In genomic region chr15:70090436-70091291, GRCh38 we compare ENCODE assay signal across 18 cellular contexts. TPM values are rescaled to one million over a fixed set of nuclear protein-coding genes. Genes with fewer than 3 reads are reported as not detected.
DNase-seq lines count a peak whose midpoint lies in the region; ATAC-seq and TF ChIP-seq lines count a peak whose summit lies in the region.
"Had no signal": no experiment of that assay in that cellular context is flagged by ENCODE, and none has a peak within 500 bp of the region (broad histone marks: within the 10 kb centered on the region; RNA-seq: fewer than 3 reads in every experiment).

No MANE protein-coding gene starts in this region.

- H3K9ac ChIP-seq in mesendoderm (ENCODE audit: low read length): no peak overlapping the region
- H3K9ac ChIP-seq in SK-N-SH: no peak overlapping the region

- POLR2A ChIA-PET in SK-N-SH (lab: Yijun Ruan, JAX): no interaction called here
- POLR2A ChIA-PET in naive thymus-derived CD8-positive, alpha-beta T cell (lab: Charles Lee): interaction anchor here (1.8 kb wide), 1 partner anchor 10 kb away, joined by 4 read pairs; no protein-coding TSS in a partner anchor

- no peak overlapping the region for H2AFZ ChIP-seq in SK-N-SH (ENCODE audit: low read depth)

- no peak overlapping the region for H3K23ac ChIP-seq in mesendoderm (ENCODE audit: low read length)

- H3K27ac Mint-ChIP-seq in stimulated activated naive CD8-positive, alpha-beta T cell treated with anti-CD3 and anti-CD28 coated beads, Interleukin-15, amount 100 ng/mL, for 72 hours: no peak overlapping the region
- H3K27ac Mint-ChIP-seq in activated T-helper 1 cell treated with anti-CD3 and anti-CD28 coated beads, Interleukin-12 subunit alpha, Interleukin-12 subunit beta, Interleukin-2, Interleukin-4 antibody, amounts not matched to agents 30 ng/mL and 10 ng/mL and 1 ng/mL, durations not matched to agents 14 hours and 24 hours and 36 hours: no peak overlapping the region
- H3K27ac Mint-ChIP-seq in activated naive CD8-positive, alpha-beta T cell treated with anti-CD3 and anti-CD28 coated beads, Interleukin-2, amount 50 U/mL, for 24 hours: no peak overlapping the region
- H3K27ac Mint-ChIP-seq in naive thymus-derived CD8-positive, alpha-beta T cell: peak overlapping the region in 2 of 10 donors; percentile 48 to 70

- H3K4me3 ChIP-seq in mesendoderm (ENCODE audit: low read length) (no peak overlapping the region), SK-N-SH (ENCODE audit: low read depth in 2 of 2, low read length in 1 of 2) (no peak overlapping the region; a peak in 1 of 4 replicates)
- H3K4me3 ChIP-seq: body of pancreas, left lung, right atrium auricular region, tibial artery had no signal

- no peak overlapping the region for H2AK5ac ChIP-seq in mesendoderm (ENCODE audit: low read length)

- no peak overlapping the region for H4K5ac ChIP-seq in mesendoderm (ENCODE audit: low read length)

- H3K79me2 ChIP-seq in mesendoderm (ENCODE audit: control insufficient read depth, insufficient read depth, low read length): peaks cover 84% of the 10 kb centered on the region
- peaks cover 33% of the 10 kb centered on the region for H3K79me2 ChIP-seq in SK-N-SH (ENCODE audit: insufficient read depth)

- peaks cover 27% of the 10 kb centered on the region for H3K79me1 ChIP-seq in mesendoderm (ENCODE audit: low read length)

- H3K9me3 Mint-ChIP-seq in stimulated activated naive CD8-positive, alpha-beta T cell treated with anti-CD3 and anti-CD28 coated beads, Interleukin-15, amount 100 ng/mL, for 72 hours: no peaks in the 10 kb centered on the region
- no peaks in the 10 kb centered on the region for H3K9me3 Mint-ChIP-seq in activated T-helper 1 cell treated with anti-CD3 and anti-CD28 coated beads, Interleukin-12 subunit alpha, Interleukin-12 subunit beta, Interleukin-2, Interleukin-4 antibody, amounts not matched to agents 30 ng/mL and 10 ng/mL and 1 ng/mL, durations not matched to agents 14 hours and 24 hours and 36 hours
- no peaks in the 10 kb centered on the region for H3K9me3 Mint-ChIP-seq in activated naive CD8-positive, alpha-beta T cell treated with anti-CD3 and anti-CD28 coated beads, Interleukin-2, amount 50 U/mL, for 24 hours
- no peaks in the 10 kb centered on the region for H3K9me3 Mint-ChIP-seq in naive thymus-derived CD8-positive, alpha-beta T cell

- peaks cover 78% of the 10 kb centered on the region for H4K20me1 ChIP-seq in SK-N-SH (ENCODE audit: insufficient read depth)

- H3K36me3 ChIP-seq in mesendoderm (ENCODE audit: control insufficient read depth, insufficient read depth, low read length) (peaks cover 2% of the 10 kb centered on the region), SK-N-SH (replicated peaks in 1 of 2; ENCODE audit: control insufficient read depth in 1 of 2, insufficient read depth in 2 of 2, low read length in 1 of 2) (peaks cover 16 to 70% of the 10 kb centered on the region in 2 experiments)

- TF ChIP-seq RAD21 in SK-N-SH (IDR thresholded peaks at IDR 0.05; ENCODE audit: low read length): no peak

- CTCF ChIA-PET in SK-N-SH (lab: Yijun Ruan, JAX): interaction anchor here (1.3 to 2.8 kb wide), 4 partner anchors 13 to 615 kb away, joined by 5 to 16 read pairs (median 8); no protein-coding TSS in a partner anchor

- H2BK5ac ChIP-seq in mesendoderm (ENCODE audit: low read length): no peak overlapping the region

- H3K9me2 ChIP-seq in SK-N-SH: no peaks in the 10 kb centered on the region

- no peak overlapping the region for H2BK15ac ChIP-seq in mesendoderm (replicated peaks; ENCODE audit: low read depth)

- intact Hi-C loops in activated T-helper 1 cell treated with anti-CD3 and anti-CD28 coated beads, Interleukin-12 subunit alpha, Interleukin-12 subunit beta, Interleukin-2, Interleukin-4 antibody, amounts not matched to agents 30 ng/mL and 10 ng/mL and 1 ng/mL, durations not matched to agents 14 hours and 24 hours and 36 hours (cut with micrococcal nuclease): loop anchor here (10.0 kb wide), 2 partner anchors 116 to 1296 kb away; no protein-coding TSS in a partner anchor

- WGBS in mesendoderm (ENCODE audit: extremely low coverage, insufficient coverage, low lambda C conversion rate): no CpG with 5 or more reads among the region's 8 CpGs
- WGBS in SK-N-SH (ENCODE audit: low lambda C conversion rate): 94% methylated on average over 8 of the region's 8 CpGs

- H3K27me3 Mint-ChIP-seq in stimulated activated naive CD8-positive, alpha-beta T cell treated with anti-CD3 and anti-CD28 coated beads, Interleukin-15, amount 100 ng/mL, for 72 hours: no peaks in the 10 kb centered on the region
- H3K27me3 Mint-ChIP-seq in activated T-helper 1 cell treated with anti-CD3 and anti-CD28 coated beads, Interleukin-12 subunit alpha, Interleukin-12 subunit beta, Interleukin-2, Interleukin-4 antibody, amounts not matched to agents 30 ng/mL and 10 ng/mL and 1 ng/mL, durations not matched to agents 14 hours and 24 hours and 36 hours (ENCODE audit: insufficient read depth): no peaks in the 10 kb centered on the region
- no peaks in the 10 kb centered on the region for H3K27me3 Mint-ChIP-seq in activated naive CD8-positive, alpha-beta T cell treated with anti-CD3 and anti-CD28 coated beads, Interleukin-2, amount 50 U/mL, for 24 hours
- no peaks in the 10 kb centered on the region for H3K27me3 Mint-ChIP-seq in naive thymus-derived CD8-positive, alpha-beta T cell

- H3K4me1 ChIP-seq in mesendoderm (ENCODE audit: control insufficient read depth, low read depth, low read length) (peaks cover 53% of the 10 kb centered on the region), SK-N-SH (ENCODE audit: control insufficient read depth in 1 of 2, insufficient read depth in 2 of 2, low read depth in 1 of 2, low read length in 1 of 2) (peaks cover 12 to 70% of the 10 kb centered on the region in 2 experiments; a peak in 3 of 4 replicates)

- H3K9me3 ChIP-seq in SK-N-SH: no peaks in the 10 kb centered on the region
- H3K9me3 ChIP-seq: body of pancreas, left lung, right atrium auricular region, tibial artery had no signal

- no peak overlapping the region for H2BK120ac ChIP-seq in mesendoderm (ENCODE audit: low read depth, low read length)

- H3K4me3 Mint-ChIP-seq in stimulated activated naive CD8-positive, alpha-beta T cell treated with anti-CD3 and anti-CD28 coated beads, Interleukin-15, amount 100 ng/mL, for 72 hours: peak overlapping the region in 1 of 2 donors; percentile 43
- peak overlapping the region; percentile 98 for H3K4me3 Mint-ChIP-seq in activated T-helper 1 cell treated with anti-CD3 and anti-CD28 coated beads, Interleukin-12 subunit alpha, Interleukin-12 subunit beta, Interleukin-2, Interleukin-4 antibody, amounts not matched to agents 30 ng/mL and 10 ng/mL and 1 ng/mL, durations not matched to agents 14 hours and 24 hours and 36 hours
- H3K4me3 Mint-ChIP-seq in activated naive CD8-positive, alpha-beta T cell treated with anti-CD3 and anti-CD28 coated beads, Interleukin-2, amount 50 U/mL, for 24 hours: no peak overlapping the region
- H3K4me3 Mint-ChIP-seq in naive thymus-derived CD8-positive, alpha-beta T cell: peak overlapping the region in 2 of 10 donors; percentile 7 to 14

- no peak overlapping the region for H3K4ac ChIP-seq in mesendoderm (ENCODE audit: low read depth, low read length)

- peak; percentile 64 for ATAC-seq in stimulated activated naive CD8-positive, alpha-beta T cell treated with anti-CD3 and anti-CD28 coated beads, Interleukin-15, amount 100 ng/mL, for 72 hours
- ATAC-seq in stimulated activated naive CD8-positive, alpha-beta T cell treated with anti-CD3 and anti-CD28 coated beads, Interleukin-15, Interleukin-2, amounts not matched to agents 100 U/mL and 50 U/mL, for 24 hours: no peak
- ATAC-seq in activated naive CD8-positive, alpha-beta T cell treated with anti-CD3 and anti-CD28 coated beads, Interleukin-2, amount 50 U/mL, for 24 hours: no peak
- no peak for ATAC-seq in naive thymus-derived CD8-positive, alpha-beta T cell
- ATAC-seq: body of pancreas, left lung had no signal

- H3K27me3 ChIP-seq in mesendoderm (ENCODE audit: insufficient read depth, low read length, poor library complexity): no peaks in the 10 kb centered on the region
- H3K27me3 ChIP-seq in SK-N-SH (ENCODE audit: insufficient read depth): no peaks in the 10 kb centered on the region
- H3K27me3 ChIP-seq: body of pancreas, left lung, right atrium auricular region, tibial artery had no signal

- DNase-seq in stimulated activated naive CD8-positive, alpha-beta T cell treated with anti-CD3 and anti-CD28 coated beads, Interleukin-15, amount 100 ng/mL, for 72 hours: no peak
- no peak for DNase-seq in stimulated activated naive CD8-positive, alpha-beta T cell treated with anti-CD3 and anti-CD28 coated beads, Interleukin-15, Interleukin-2, amounts not matched to agents 100 U/mL and 50 U/mL, for 24 hours
- no peak for DNase-seq in activated T-helper 1 cell treated with anti-CD3 and anti-CD28 coated beads, Interleukin-12 subunit alpha, Interleukin-12 subunit beta, Interleukin-2, Interleukin-4 antibody, amounts not matched to agents 30 ng/mL and 10 ng/mL and 1 ng/mL, durations not matched to agents 14 hours and 24 hours and 36 hours (ENCODE audit: low spot score)
- peak; percentile 42 for DNase-seq in mesendoderm
- DNase-seq in SK-N-SH: no peak
- DNase-seq in activated naive CD8-positive, alpha-beta T cell treated with anti-CD3 and anti-CD28 coated beads, Interleukin-2, amount 50 U/mL, for 24 hours: no peak
- DNase-seq in naive thymus-derived CD8-positive, alpha-beta T cell: no peak
- DNase-seq in NCI-H128 (lab: John Stamatoyannopoulos, UW; ENCODE audit: unreplicated experiment): no peak
- DNase-seq: activated CD8-positive, alpha-beta memory T cell treated with anti-CD3 and anti-CD28 coated beads for 24 hours; activated naive CD4-positive, alpha-beta T cell; body of pancreas; DMS 273 treated with DMSO at 0.1 percent for 48 hours; effector CD4-positive, alpha-beta T cell; left lung; stimulated activated CD4-positive, alpha-beta T cell treated with anti-CD3 and anti-CD28 coated beads, Interleukin-1b, Interleukin-23, amount 100 ng/mL, for 48 hours; T1000; tibial artery had no signal

- no peak overlapping the region for H4K8ac ChIP-seq in mesendoderm (ENCODE audit: low read depth, low read length)

- TF ChIP-seq CTCF in SK-N-SH (IDR thresholded peaks at IDR 0.05): no peak

- peak overlapping the region; percentile 11 for H3K56ac ChIP-seq in mesendoderm (ENCODE audit: low read length)

- H3F3A ChIP-seq in SK-N-SH (replicated peaks; ENCODE audit: insufficient read depth): peaks cover 16% of the 10 kb centered on the region

- H3K4me1 Mint-ChIP-seq in stimulated activated naive CD8-positive, alpha-beta T cell treated with anti-CD3 and anti-CD28 coated beads, Interleukin-15, amount 100 ng/mL, for 72 hours: peaks cover 96% of the 10 kb centered on the region
- H3K4me1 Mint-ChIP-seq in activated T-helper 1 cell treated with anti-CD3 and anti-CD28 coated beads, Interleukin-12 subunit alpha, Interleukin-12 subunit beta, Interleukin-2, Interleukin-4 antibody, amounts not matched to agents 30 ng/mL and 10 ng/mL and 1 ng/mL, durations not matched to agents 14 hours and 24 hours and 36 hours (ENCODE audit: low read depth): peaks cover 91% of the 10 kb centered on the region
- H3K4me1 Mint-ChIP-seq in activated naive CD8-positive, alpha-beta T cell treated with anti-CD3 and anti-CD28 coated beads, Interleukin-2, amount 50 U/mL, for 24 hours: peaks cover 81% of the 10 kb centered on the region
- peaks cover 54 to 98% (median 91%) of the 10 kb centered on the region in 4 donors for H3K4me1 Mint-ChIP-seq in naive thymus-derived CD8-positive, alpha-beta T cell

- H3K27ac ChIP-seq in mesendoderm (ENCODE audit: low read depth, low read length): no peak overlapping the region
- H3K27ac ChIP-seq in SK-N-SH (ENCODE audit: low read depth in 2 of 2, low read length in 1 of 2): no peak overlapping the region; a peak in 1 of 4 replicates
- H3K27ac ChIP-seq: body of pancreas, left lung, right atrium auricular region, tibial artery had no signal

- TF ChIP-seq EP300 in SK-N-SH (IDR thresholded peaks at IDR 0.05; ENCODE audit: borderline replicate concordance in 1 of 2, low read depth in 1 of 2, low read length in 1 of 2): no peak

- no peak overlapping the region for H3K18ac ChIP-seq in mesendoderm (ENCODE audit: low read length)

- peaks cover 80% of the 10 kb centered on the region for H3K36me3 Mint-ChIP-seq in activated T-helper 1 cell treated with anti-CD3 and anti-CD28 coated beads, Interleukin-12 subunit alpha, Interleukin-12 subunit beta, Interleukin-2, Interleukin-4 antibody, amounts not matched to agents 30 ng/mL and 10 ng/mL and 1 ng/mL, durations not matched to agents 14 hours and 24 hours and 36 hours (ENCODE audit: low read depth)
- peaks cover 69% of the 10 kb centered on the region for H3K36me3 Mint-ChIP-seq in activated naive CD8-positive, alpha-beta T cell treated with anti-CD3 and anti-CD28 coated beads, Interleukin-2, amount 50 U/mL, for 24 hours (ENCODE audit: low read depth)
- peaks cover 4 to 82% (median 20%) of the 10 kb centered on the region in 3 donors for H3K36me3 Mint-ChIP-seq in naive thymus-derived CD8-positive, alpha-beta T cell

- peak overlapping the region; percentile 9 for H3K4me2 ChIP-seq in mesendoderm (ENCODE audit: low read length)
- H3K4me2 ChIP-seq in SK-N-SH: no peak overlapping the region

RNA-seq across cellular contexts. Expression of gene TLE3, which starts 7.1 kb away (rescaled TPM):
- 123 and 126 TPM in 2 replicates for total RNA-seq in activated T-helper 1 cell treated with anti-CD3 and anti-CD28 coated beads, Interleukin-12 subunit alpha, Interleukin-12 subunit beta, Interleukin-2, Interleukin-4 antibody, amounts not matched to agents 30 ng/mL and 10 ng/mL and 1 ng/mL, durations not matched to agents 14 hours and 24 hours and 36 hours
- 56.3 TPM for polyA plus RNA-seq in mesendoderm (2013, experiment 1 of 2)
- polyA plus RNA-seq in mesendoderm (2013, experiment 2 of 2): 55.9 TPM
- 8.4 and 14.7 TPM in 2 replicates for polyA plus RNA-seq in SK-N-SH (2012; rRNA removed)
- 6.1 and 8.4 TPM in 2 replicates for polyA plus RNA-seq in SK-N-SH (2012; cell fraction: cytosol; rRNA removed)
- polyA plus RNA-seq in SK-N-SH (2012; cell fraction: nucleus; rRNA removed): 42.8 and 50.1 TPM in 2 replicates
- 100 to 1,000 TPM; 123 to 135 TPM for total RNA-seq in naive thymus-derived CD8-positive, alpha-beta T cell
- polyA plus RNA-seq in naive thymus-derived CD8-positive, alpha-beta T cell: 10 to 100 TPM in 2 of 3 donors, 1 to 10 TPM in 1; 9.9 to 32.6 (median 13.6) TPM
